In the genomic region with DNA sequence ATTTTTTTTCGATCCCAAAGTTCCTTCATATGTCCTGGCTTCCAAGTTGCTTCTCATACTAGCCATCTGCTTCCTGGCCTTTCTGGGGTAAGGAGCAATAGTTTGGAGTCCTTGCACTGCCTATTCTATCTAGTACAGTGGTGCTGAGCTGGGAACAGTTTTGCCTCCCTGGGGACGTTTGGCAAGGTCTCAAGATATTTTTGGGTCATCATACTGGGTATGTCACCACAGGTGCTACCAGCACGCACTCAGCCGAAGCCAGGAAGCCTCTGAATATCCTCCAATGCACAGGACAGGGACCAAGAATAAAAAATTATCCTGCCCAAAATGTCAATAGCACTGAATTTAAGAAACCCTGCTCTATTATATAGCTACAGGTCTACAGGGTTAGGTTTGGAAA, we compare ENCODE assay signal across 25 cellular contexts. TPM values are rescaled to one million over a fixed set of nuclear protein-coding genes. Genes with fewer than 3 reads are reported as not detected.
DNase-seq lines count a peak whose midpoint lies in the region; ATAC-seq and TF ChIP-seq lines count a peak whose summit lies in the region.
"Had no signal": no experiment of that assay in that cellular context is flagged by ENCODE, and none has a peak within 500 bp of the region (broad histone marks: within the 10 kb centered on the region; RNA-seq: fewer than 3 reads in every experiment).

No MANE protein-coding gene starts in this region.

- peak overlapping the region; percentile 38 for H3K27ac Mint-ChIP-seq in activated CD4-positive, alpha-beta memory T cell treated with anti-CD3 and anti-CD28 coated beads for 36 hours
- H3K27ac Mint-ChIP-seq in activated CD4-positive, alpha-beta memory T cell treated with anti-CD3 and anti-CD28 coated beads, Interleukin-2, amount 10 ng/mL, durations not matched to agents 7 days and 5 days: no peak overlapping the region
- H3K27ac Mint-ChIP-seq in type B pancreatic cell: no peak overlapping the region
- H3K27ac Mint-ChIP-seq in HFFc6: no peak overlapping the region
- H3K27ac Mint-ChIP-seq: activated B cell treated with CpG ODN at 0.5 μM for 24 hours; natural killer cell treated with Interleukin-12 subunit alpha and Interleukin-12 subunit beta and Interleukin-15 and Interleukin-18, amount 100 ng/mL, for 72 hours; progenitor cell of endocrine pancreas; T-helper 1 cell treated with Interleukin-12 subunit alpha and Interleukin-12 subunit beta and Interleukin-4 antibody, amounts not matched to agents 30 μg/mL and 1 μg/mL, for 36 hours had no signal

- TF ChIP-seq CTCF in type B pancreatic cell (conservative IDR thresholded peaks at IDR 0.05) (no peak), HFFc6 (IDR thresholded peaks at IDR 0.05) (no peak)

- CTCF ChIA-PET in activated CD4-positive, alpha-beta memory T cell treated with anti-CD3 and anti-CD28 coated beads for 36 hours (lab: Charles Lee): interaction anchor here (0.9 kb wide), 1 partner anchor 8 kb away, joined by 4 read pairs; no protein-coding TSS in a partner anchor
- CTCF ChIA-PET in activated CD4-positive, alpha-beta memory T cell treated with anti-CD3 and anti-CD28 coated beads, Interleukin-2, amount 10 ng/mL, durations not matched to agents 7 days and 5 days (lab: Charles Lee): interaction anchor here (0.7 kb wide), 1 partner anchor 13 kb away, joined by 3 read pairs; no protein-coding TSS in a partner anchor

- peaks cover 4% of the 10 kb centered on the region for H3K4me1 Mint-ChIP-seq in activated CD4-positive, alpha-beta memory T cell treated with anti-CD3 and anti-CD28 coated beads for 36 hours (ENCODE audit: low read depth)
- peaks cover 12% of the 10 kb centered on the region for H3K4me1 Mint-ChIP-seq in activated CD4-positive, alpha-beta memory T cell treated with anti-CD3 and anti-CD28 coated beads, Interleukin-2, amount 10 ng/mL, durations not matched to agents 7 days and 5 days
- H3K4me1 Mint-ChIP-seq in type B pancreatic cell (ENCODE audit: unreplicated experiment) (no peaks in the 10 kb centered on the region), HFFc6 (ENCODE audit: low read depth) (no peaks in the 10 kb centered on the region)

- H3K4me3 Mint-ChIP-seq in activated CD4-positive, alpha-beta memory T cell treated with anti-CD3 and anti-CD28 coated beads for 36 hours: no peak overlapping the region
- no peak overlapping the region for H3K4me3 Mint-ChIP-seq in activated CD4-positive, alpha-beta memory T cell treated with anti-CD3 and anti-CD28 coated beads, Interleukin-2, amount 10 ng/mL, durations not matched to agents 7 days and 5 days
- no peak overlapping the region for H3K4me3 Mint-ChIP-seq in type B pancreatic cell
- no peak overlapping the region for H3K4me3 Mint-ChIP-seq in HFFc6
- H3K4me3 Mint-ChIP-seq: activated B cell treated with CpG ODN at 0.5 μM for 24 hours; effector memory CD8-positive, alpha-beta T cell; natural killer cell treated with Interleukin-12 subunit alpha and Interleukin-12 subunit beta and Interleukin-15 and Interleukin-18, amount 100 ng/mL, for 72 hours; T-helper 1 cell treated with Interleukin-12 subunit alpha and Interleukin-12 subunit beta and Interleukin-4 antibody, amounts not matched to agents 30 μg/mL and 1 μg/mL, for 36 hours had no signal

- peak; percentile 62 for ATAC-seq in HG02571 (IDR thresholded peaks at IDR 0.05; ENCODE audit: unreplicated experiment)
- peak; percentile 87 for ATAC-seq in HG03432 (IDR thresholded peaks at IDR 0.05; ENCODE audit: unreplicated experiment)
- no peak for ATAC-seq in HG02870 (IDR thresholded peaks at IDR 0.05; ENCODE audit: unreplicated experiment)
- ATAC-seq: effector memory CD8-positive, alpha-beta T cell; natural killer cell treated with Interleukin-12 subunit alpha and Interleukin-12 subunit beta and Interleukin-15 and Interleukin-18, amount 100 ng/mL, for 72 hours had no signal

- no peaks in the 10 kb centered on the region for H3K27me3 Mint-ChIP-seq in activated CD4-positive, alpha-beta memory T cell treated with anti-CD3 and anti-CD28 coated beads for 36 hours
- H3K27me3 Mint-ChIP-seq in activated CD4-positive, alpha-beta memory T cell treated with anti-CD3 and anti-CD28 coated beads, Interleukin-2, amount 10 ng/mL, durations not matched to agents 7 days and 5 days: no peaks in the 10 kb centered on the region
- H3K27me3 Mint-ChIP-seq in type B pancreatic cell: no peaks in the 10 kb centered on the region
- peaks cover 5% of the 10 kb centered on the region for H3K27me3 Mint-ChIP-seq in HFFc6 (ENCODE audit: insufficient read depth)
- H3K27me3 Mint-ChIP-seq: activated B cell treated with CpG ODN at 0.5 μM for 24 hours; effector memory CD8-positive, alpha-beta T cell; progenitor cell of endocrine pancreas had no signal

- intact Hi-C loops in activated CD4-positive, alpha-beta memory T cell treated with anti-CD3 and anti-CD28 coated beads for 36 hours (cut with micrococcal nuclease): no loop called here

- peaks cover 7% of the 10 kb centered on the region for H3K36me3 Mint-ChIP-seq in activated CD4-positive, alpha-beta memory T cell treated with anti-CD3 and anti-CD28 coated beads for 36 hours
- H3K36me3 Mint-ChIP-seq in activated CD4-positive, alpha-beta memory T cell treated with anti-CD3 and anti-CD28 coated beads, Interleukin-2, amount 10 ng/mL, durations not matched to agents 7 days and 5 days (ENCODE audit: low read depth): peaks cover 20% of the 10 kb centered on the region
- H3K36me3 Mint-ChIP-seq in type B pancreatic cell (peaks cover 11% of the 10 kb centered on the region), HFFc6 (ENCODE audit: low read depth) (no peaks in the 10 kb centered on the region)
- H3K36me3 Mint-ChIP-seq: natural killer cell treated with Interleukin-12 subunit alpha and Interleukin-12 subunit beta and Interleukin-15 and Interleukin-18, amount 100 ng/mL, for 72 hours had no signal

- DNase-seq in activated CD4-positive, alpha-beta memory T cell treated with anti-CD3 and anti-CD28 coated beads for 36 hours: no peak
- DNase-seq in activated CD4-positive, alpha-beta memory T cell treated with anti-CD3 and anti-CD28 coated beads, Interleukin-2, amount 10 ng/mL, durations not matched to agents 7 days and 5 days: no peak
- DNase-seq in type B pancreatic cell (ENCODE audit: extremely low spot score, unreplicated experiment) (no peak), NCI-H1092 treated with DMSO at 0.1 percent for 48 hours (lab: John Stamatoyannopoulos, UW) (no peak), HFFc6 (no peak)
- DNase-seq: activated B cell treated with CpG ODN at 0.5 μM for 24 hours; activated effector memory CD4-positive, alpha-beta T cell treated with Interleukin-2 at 50 U/mL for 16 hours; amniotic stem cell; C1 segment of cervical spinal cord; cerebellar nuclear complex; DMS153; effector memory CD8-positive, alpha-beta T cell; islet precursor cell; mammary epithelial cell; NCI-H146; NCI-H446 treated with DMSO at 0.1 percent for 48 hours; SHP77; thyroid gland had no signal

- POLR2A ChIA-PET in activated CD4-positive, alpha-beta memory T cell treated with anti-CD3 and anti-CD28 coated beads for 36 hours (lab: Charles Lee): no interaction called here
- POLR2A ChIA-PET in activated CD4-positive, alpha-beta memory T cell treated with anti-CD3 and anti-CD28 coated beads, Interleukin-2, amount 10 ng/mL, durations not matched to agents 7 days and 5 days (lab: Charles Lee): no interaction called here

- H3K9me3 Mint-ChIP-seq in activated CD4-positive, alpha-beta memory T cell treated with anti-CD3 and anti-CD28 coated beads for 36 hours: no peaks in the 10 kb centered on the region
- no peaks in the 10 kb centered on the region for H3K9me3 Mint-ChIP-seq in activated CD4-positive, alpha-beta memory T cell treated with anti-CD3 and anti-CD28 coated beads, Interleukin-2, amount 10 ng/mL, durations not matched to agents 7 days and 5 days
- H3K9me3 Mint-ChIP-seq in type B pancreatic cell: no peaks in the 10 kb centered on the region
- H3K9me3 Mint-ChIP-seq in HFFc6: no peaks in the 10 kb centered on the region
- H3K9me3 Mint-ChIP-seq: activated B cell treated with CpG ODN at 0.5 μM for 24 hours; effector memory CD8-positive, alpha-beta T cell; natural killer cell treated with Interleukin-12 subunit alpha and Interleukin-12 subunit beta and Interleukin-15 and Interleukin-18, amount 100 ng/mL, for 72 hours; T-helper 1 cell treated with Interleukin-12 subunit alpha and Interleukin-12 subunit beta and Interleukin-4 antibody, amounts not matched to agents 30 μg/mL and 1 μg/mL, for 36 hours had no signal

RNA-seq across cellular contexts. Expression of gene TMSB15B, which starts 35.4 kb away (rescaled TPM):
- 1 to 10 TPM; 6.2 to 8.6 TPM for total RNA-seq in activated CD4-positive, alpha-beta memory T cell treated with anti-CD3 and anti-CD28 coated beads for 36 hours
- total RNA-seq in activated CD4-positive, alpha-beta memory T cell treated with anti-CD3 and anti-CD28 coated beads, Interleukin-2, amount 10 ng/mL, durations not matched to agents 7 days and 5 days: 1 to 10 TPM; 7.3 to 7.5 TPM
- 13.2 and 23.0 TPM in 2 replicates for total RNA-seq in type B pancreatic cell (ENCODE audit: low replicate concordance)
- total RNA-seq in HFFc6 (2021; fragmentation: NEBNext Ultra II Directional; extraction: Animal tissue kit (Norgen Biotek cat#: 25700)): 1 to 10 TPM; 2.7 to 5.3 (median 5.0) TPM
- total RNA-seq: HT-29 had no signal
